1 cellular context compared by ENCODE assay signal in genomic region chr6:137203256-137203655, GRCh38.
TF ChIP-seq lines count a peak whose summit lies in the region.

No MANE protein-coding gene starts in this region.

TF ChIP-seq in GM12891, 5 proteins besides CTCF, POLR2A, EP300 and RAD21 (continued from another document):
- TF ChIP-seq TAF1 (IDR thresholded peaks at IDR 0.05; ENCODE audit: low read depth, low read length) (no peak), POLR2AphosphoS5 (IDR thresholded peaks at IDR 0.05; ENCODE audit: low read depth, low read length) (no peak)
